Comparison of ENCODE assay signal across 24 cellular contexts in the genomic region with DNA sequence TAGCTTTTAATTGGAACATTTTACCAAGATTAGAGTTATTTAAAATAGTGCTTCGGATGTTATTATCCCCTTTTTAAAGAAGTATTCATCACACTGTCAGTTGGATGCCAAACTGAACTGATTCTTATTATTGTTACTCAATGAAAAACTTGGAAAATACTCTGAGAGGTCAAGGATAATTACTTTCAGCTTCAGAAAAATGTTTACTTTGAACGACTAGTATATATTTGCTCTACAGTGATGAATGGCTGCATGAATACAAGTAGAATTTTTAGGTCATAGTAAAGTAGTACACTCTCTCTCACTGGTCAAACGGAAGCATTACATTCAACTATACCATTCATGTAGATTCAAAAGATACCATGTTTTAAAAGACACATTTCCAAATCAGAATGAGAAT.
"Had no signal": no experiment of that assay in that cellular context is flagged by ENCODE, and none has a peak within 500 bp of the region (broad histone marks: within the 10 kb centered on the region; RNA-seq: fewer than 3 reads in every experiment).

No MANE protein-coding gene starts in this region.

- H3K27me3 ChIP-seq: esophagus squamous epithelium, ovary, spleen, tibial nerve, upper lobe of left lung had no signal

- ATAC-seq: left ventricle myocardium superior, lower lobe of right lung, natural killer cell, psoas muscle, right cardiac atrium had no signal

- H3K9me3 ChIP-seq: esophagus squamous epithelium, lower lobe of right lung, ovary, psoas muscle, spleen, thoracic aorta, tibial nerve, upper lobe of left lung had no signal

- DNase-seq: dermis blood vessel endothelial cell; effector memory CD4-positive, alpha-beta T cell; erythroblast; esophagus squamous epithelium; hypothalamus; left ventricle myocardium superior; lower lobe of right lung; natural killer cell; occipital lobe; ovary; posterior cingulate gyrus; psoas muscle; right cardiac atrium; spleen; stimulated activated naive B cell treated with anti-CD40 and anti-IgM and Interleukin-4, amounts not matched to agents 10 μg/mL and 1 μg/mL and 100 μg/mL, for 72 hours; upper lobe of left lung had no signal

- FAIRE-seq: endothelial cell of umbilical vein, frontal cortex, keratinocyte, urothelium cell line had no signal

- H3K36me3 ChIP-seq: lower lobe of right lung, ovary, thoracic aorta had no signal

- H3K4me3 ChIP-seq: coronary artery, esophagus squamous epithelium, lower lobe of right lung, ovary, psoas muscle, skin epidermis, spleen, thoracic aorta, tibial nerve, upper lobe of left lung had no signal

- H3K4me1 ChIP-seq: esophagus squamous epithelium, lower lobe of right lung, psoas muscle, upper lobe of left lung had no signal

- H3K27ac ChIP-seq: coronary artery, esophagus squamous epithelium, lower lobe of right lung, ovary, psoas muscle, skin epidermis, spleen, thoracic aorta, tibial nerve, upper lobe of left lung had no signal
